In genomic region chr3:36455406-36455805, GRCh38 we compare ENCODE assay signal across 23 cellular contexts.
"Had no signal": no experiment of that assay in that cellular context is flagged by ENCODE, and none has a peak within 500 bp of the region (broad histone marks: within the 10 kb centered on the region; RNA-seq: fewer than 3 reads in every experiment).

No MANE protein-coding gene starts in this region.

- H3K27me3 ChIP-seq: colonic mucosa, esophagus squamous epithelium, gastroesophageal sphincter, heart left ventricle, hepatocyte, left lung had no signal

- DNase-seq: colonic mucosa; cortex of kidney; effector CD8-positive, alpha-beta T cell; effector memory CD8-positive, alpha-beta T cell; endodermal cell; erythroblast; esophagus squamous epithelium; heart left ventricle; left cardiac atrium; left lung; left ventricle myocardium superior; lower lobe of right lung; mesenchymal stem cell; mucosa of descending colon; naive B cell had no signal

- H3K27me3 Mint-ChIP-seq: dendritic cell treated with granulocyte-macrophage colony-stimulating factor and Interleukin-4, amounts not matched to agents 40 ng/mL and 50 ng/mL, for 4 days; naive B cell had no signal

- H3K36me3 Mint-ChIP-seq: mesothelial cell of epicardium, naive B cell had no signal

- H3K27ac Mint-ChIP-seq: dendritic cell treated with granulocyte-macrophage colony-stimulating factor and Interleukin-4, amounts not matched to agents 40 ng/mL and 50 ng/mL, for 4 days; effector memory CD8-positive, alpha-beta T cell; endodermal cell; mesothelial cell of epicardium; naive B cell had no signal

- FAIRE-seq: endometrium, frontal cortex, islet of Langerhans, keratinocyte had no signal

- H3K36me3 ChIP-seq: colonic mucosa, esophagus squamous epithelium, gastroesophageal sphincter, heart left ventricle, left lung, lower lobe of right lung had no signal

- H3K4me3 Mint-ChIP-seq: dendritic cell treated with granulocyte-macrophage colony-stimulating factor and Interleukin-4, amounts not matched to agents 40 ng/mL and 50 ng/mL, for 4 days; effector memory CD8-positive, alpha-beta T cell; endodermal cell; mesothelial cell of epicardium; naive B cell had no signal

- H3K9me3 Mint-ChIP-seq: dendritic cell treated with granulocyte-macrophage colony-stimulating factor and Interleukin-4, amounts not matched to agents 40 ng/mL and 50 ng/mL, for 4 days; effector memory CD8-positive, alpha-beta T cell; mesothelial cell of epicardium; naive B cell had no signal

- H3K4me3 ChIP-seq: colonic mucosa, esophagus squamous epithelium, gastroesophageal sphincter, heart left ventricle, hepatocyte, left lung, lower lobe of right lung, mucosa of descending colon had no signal

- H3K4me1 Mint-ChIP-seq: endodermal cell, mesothelial cell of epicardium had no signal
